10 cellular contexts compared by ENCODE assay signal in genomic region chr1:118984086-118984989, GRCh38. TPM values are rescaled to one million over a fixed set of nuclear protein-coding genes. Genes with fewer than 3 reads are reported as not detected.
DNase-seq lines count a peak whose midpoint lies in the region; ATAC-seq and TF ChIP-seq lines count a peak whose summit lies in the region.
"Had no signal": no experiment of that assay in that cellular context is flagged by ENCODE, and none has a peak within 500 bp of the region (broad histone marks: within the 10 kb centered on the region; RNA-seq: fewer than 3 reads in every experiment).

No MANE protein-coding gene starts in this region.

- peaks cover 29% of the 10 kb centered on the region for H3K9me3 Mint-ChIP-seq in glutamatergic neuron (ENCODE audit: unreplicated experiment)
- peaks cover 3% of the 10 kb centered on the region for H3K9me3 Mint-ChIP-seq in activated T-helper 17 cell treated with anti-CD3 and anti-CD28 coated beads, Interleukin-2, amount 50 U/mL, for 72 hours

- peaks cover 8% of the 10 kb centered on the region for H3K36me3 Mint-ChIP-seq in glutamatergic neuron (ENCODE audit: unreplicated experiment)
- H3K36me3 Mint-ChIP-seq in activated T-helper 17 cell treated with anti-CD3 and anti-CD28 coated beads, Interleukin-2, amount 50 U/mL, for 72 hours (ENCODE audit: low read depth) = peaks cover 26% of the 10 kb centered on the region

- ATAC-seq in activated T-helper 17 cell treated with anti-CD3 and anti-CD28 coated beads, Interleukin-2, amount 50 U/mL, for 72 hours (replicated peaks) = no peak

- peak; percentile 64 for DNase-seq in EL
- peak; percentile 84 for DNase-seq in MG63
- peak; percentile 74 for DNase-seq in glutamatergic neuron
- DNase-seq in retina = peak; percentile 89
- no peak for DNase-seq in OCI-M1 (lab: John Stamatoyannopoulos, UW)
- DNase-seq in NCI-H1105 (lab: John Stamatoyannopoulos, UW) = no peak
- no peak for DNase-seq in DMS153 treated with DMSO at 0.1 percent for 48 hours (lab: John Stamatoyannopoulos, UW; ENCODE audit: unreplicated experiment)
- DNase-seq: NCI-H187 treated with DMSO at 0.1 percent for 48 hours had no signal

- TF ChIP-seq CTCF in glutamatergic neuron (IDR thresholded peaks at IDR 0.05; ENCODE audit: partially characterized antibody, unreplicated experiment) = no peak

- no peak overlapping the region for H3K27ac Mint-ChIP-seq in glutamatergic neuron (ENCODE audit: unreplicated experiment)
- H3K27ac Mint-ChIP-seq in activated T-helper 17 cell treated with anti-CD3 and anti-CD28 coated beads, Interleukin-2, amount 50 U/mL, for 72 hours = no peak overlapping the region

- H3K27me3 ChIP-seq in MG63 = no peaks in the 10 kb centered on the region

- H3K9me3 ChIP-seq in MG63 = no peaks in the 10 kb centered on the region
- H3K9me3 ChIP-seq: neutrophil had no signal

- peaks cover 65% of the 10 kb centered on the region for H3K27me3 Mint-ChIP-seq in glutamatergic neuron (ENCODE audit: unreplicated experiment)
- H3K27me3 Mint-ChIP-seq in activated T-helper 17 cell treated with anti-CD3 and anti-CD28 coated beads, Interleukin-2, amount 50 U/mL, for 72 hours = peaks cover 75% of the 10 kb centered on the region

- H3K36me3 ChIP-seq in MG63 = peaks cover 44% of the 10 kb centered on the region
- H3K36me3 ChIP-seq: neutrophil had no signal

- peak overlapping the region; percentile 81 for H3K4me3 ChIP-seq in MG63

- peak overlapping the region; percentile 78 for H3K4me3 Mint-ChIP-seq in glutamatergic neuron (ENCODE audit: unreplicated experiment)
- no peak overlapping the region for H3K4me3 Mint-ChIP-seq in activated T-helper 17 cell treated with anti-CD3 and anti-CD28 coated beads, Interleukin-2, amount 50 U/mL, for 72 hours

- peaks cover 39% of the 10 kb centered on the region for H3K4me1 Mint-ChIP-seq in glutamatergic neuron (ENCODE audit: low read depth, unreplicated experiment)
- H3K4me1 Mint-ChIP-seq in activated T-helper 17 cell treated with anti-CD3 and anti-CD28 coated beads, Interleukin-2, amount 50 U/mL, for 72 hours = no peaks in the 10 kb centered on the region

RNA-seq across cellular contexts. Expression of gene TBX15, which starts 3.8 kb away (rescaled TPM):
- total RNA-seq in MG63 (2014; rRNA removed; shearing (Covaris generic); ENCODE audit: low replicate concordance) = 6.5 and 9.7 TPM in 2 replicates
- 0.69 TPM for total RNA-seq in glutamatergic neuron (ENCODE audit: unreplicated experiment)
- not detected for total RNA-seq in activated T-helper 17 cell treated with anti-CD3 and anti-CD28 coated beads, Interleukin-2, amount 50 U/mL, for 72 hours

Comparison
In these comparisons a context has a peak if more than half of its experiments do, and no peak if none do; other contexts are left out.
1. DNase-seq: peak in EL (single experiment), MG63 (single experiment), glutamatergic neuron (single experiment) and retina (single experiment); none in OCI-M1 (single experiment), NCI-H1105 (single experiment) and DMS153 treated with DMSO at 0.1 percent for 48 hours (single experiment).